Comparison of ENCODE assay signal across 8 cellular contexts in the genomic region with DNA sequence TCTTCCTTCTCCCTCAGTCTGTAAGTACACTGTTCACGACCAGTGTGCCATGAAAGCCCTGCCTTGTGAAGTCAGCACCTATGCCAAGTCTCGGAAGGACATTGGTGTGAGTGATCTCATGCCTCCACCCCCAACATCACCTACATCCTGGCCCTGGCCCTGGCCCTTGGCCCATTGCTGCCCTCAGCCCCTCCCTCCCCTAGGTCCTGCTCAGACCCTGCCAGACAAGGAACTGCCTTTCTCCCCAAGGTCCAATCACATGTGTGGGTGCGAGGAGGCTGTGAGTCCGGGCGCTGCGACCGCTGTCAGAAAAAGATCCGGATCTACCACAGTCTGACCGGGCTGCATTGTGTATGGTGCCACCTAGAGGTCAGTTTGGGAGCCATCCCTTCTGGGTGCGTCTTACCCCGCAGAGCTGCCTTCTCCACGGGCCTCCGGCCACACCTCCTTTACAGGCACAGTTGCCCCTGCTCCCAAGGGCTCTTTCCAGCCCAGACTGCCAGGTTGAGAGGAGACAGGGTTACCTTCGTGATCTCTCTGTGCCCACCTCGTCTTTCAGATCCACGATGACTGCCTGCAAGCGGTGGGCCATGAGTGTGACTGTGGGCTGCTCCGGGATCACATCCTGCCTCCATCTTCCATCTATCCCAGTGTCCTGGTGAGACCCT. TPM values are rescaled to one million over a fixed set of nuclear protein-coding genes. Genes with fewer than 3 reads are reported as not detected.
DNase-seq lines count a peak whose midpoint lies in the region; ATAC-seq and TF ChIP-seq lines count a peak whose summit lies in the region.

No MANE protein-coding gene starts in this region.

- TF ChIP-seq CTCF in VCaP (conservative IDR thresholded peaks at IDR 0.05) = peak; percentile 99
- TF ChIP-seq CTCF in breast epithelium (IDR thresholded peaks at IDR 0.05) = peak; percentile 68 to 90 (median 90)

- DNase-seq in AG08396 (ENCODE audit: low spot score) (peak; percentile 89), NCI-H2171 (lab: John Stamatoyannopoulos, UW) (peak; percentile 44), breast epithelium (ENCODE audit: low spot score in 2 of 2) (peak; percentile 82 to 87), iris pigment epithelial cell (ENCODE audit: low read depth) (peak; percentile 86)
- peak; percentile 88 for DNase-seq in stimulated activated CD4-positive, alpha-beta T cell treated with anti-CD3 and anti-CD28 coated beads, Interleukin-15, amount 100 ng/mL, for 24 hours

- peak overlapping the region; percentile 55 for H3K27ac ChIP-seq in VCaP
- H3K27ac ChIP-seq in breast epithelium = peak overlapping the region; percentile 80

- H3K36me3 ChIP-seq in breast epithelium = no peaks in the 10 kb centered on the region

- H3K9me3 ChIP-seq in breast epithelium = no peaks in the 10 kb centered on the region

- peak; percentile 97 for ATAC-seq in GM18867 (IDR thresholded peaks at IDR 0.05; ENCODE audit: unreplicated experiment)
- ATAC-seq in HG03103 (IDR thresholded peaks at IDR 0.05; ENCODE audit: low read depth, unreplicated experiment) = peak; percentile 91

- no peak for TF ChIP-seq POLR2A in breast epithelium (IDR thresholded peaks at IDR 0.05)

- intact Hi-C loops in breast epithelium (cut with DNase I; ENCODE audit: low total_unique reads) = no loop called here

- no peaks in the 10 kb centered on the region for H3K4me1 ChIP-seq in breast epithelium

- peak overlapping the region in 2 of 3 donors; percentile 15 to 46 for H3K4me3 ChIP-seq in breast epithelium

- no peaks in the 10 kb centered on the region for H3K27me3 ChIP-seq in breast epithelium

RNA-seq across cellular contexts. Expression of gene DGKA, which starts 9.2 kb away (rescaled TPM):
- 10 to 100 TPM; 25.1 to 50.5 (median 44.2) TPM for total RNA-seq in breast epithelium

RNA-seq across cellular contexts. Expression of gene PYM1, which starts 12.5 kb away (rescaled TPM):
- 10 to 100 TPM; 25.9 to 38.1 (median 33.0) TPM for total RNA-seq in breast epithelium

RNA-seq across cellular contexts. Expression of gene PMEL, which starts 25.6 kb away (rescaled TPM):
- total RNA-seq in breast epithelium = 10 to 100 TPM in 1 of 3 donors, 1 to 10 TPM in 2; 4.7 to 18.7 (median 7.4) TPM

RNA-seq across cellular contexts. Expression of gene CDK2, which starts 26.4 kb away (rescaled TPM):
- 10 to 100 TPM in 2 of 3 donors, 1 to 10 TPM in 1; 8.2 to 27.2 (median 27.1) TPM for total RNA-seq in breast epithelium

RNA-seq across cellular contexts. Expression of gene RAB5B, which starts 33.7 kb away (rescaled TPM):
- total RNA-seq in breast epithelium = 10 to 100 TPM; 74.9 to 98.8 (median 75.7) TPM

Comparison
In these comparisons a context has a peak if more than half of its experiments do, and no peak if none do; other contexts are left out.
1. Peak in every context shown above with its lines: DNase-seq, ATAC-seq, H3K4me3 ChIP-seq and H3K27ac ChIP-seq.